ENCODE assay signal across 19 cellular contexts in genomic region chr7:24466109-24466768, GRCh38.
A peak's percentile ranks its signal among the peaks of the same experiment; 100 is the strongest.
DNase-seq lines count a peak whose midpoint lies in the region; ATAC-seq, FAIRE-seq and TF ChIP-seq lines count a peak whose summit lies in the region.
"Had no signal": no experiment of that assay in that cellular context is flagged by ENCODE, and none has a peak within 500 bp of the region (broad histone marks: within the 10 kb centered on the region; RNA-seq: fewer than 3 reads in every experiment).

No MANE protein-coding gene starts in this region.

- WGBS in endodermal cell (ENCODE audit: insufficient coverage in 1 of 2, insufficient read length in 1 of 2), 2 experiments = 91 to 96% methylated on average over 3 to 5 of the region's 5 CpGs
- WGBS in HepG2 (ENCODE audit: low lambda C conversion rate) = 41% methylated on average over 5 of the region's 5 CpGs

- no peak for TF ChIP-seq POLR2A in HepG2 (IDR thresholded peaks at IDR 0.05; ENCODE audit: insufficient read depth in 1 of 2, low read depth in 2 of 2, low read length in 2 of 2)
- TF ChIP-seq POLR2A in H54 (IDR thresholded peaks at IDR 0.05; ENCODE audit: low read depth, low read length) = no peak

- peaks cover 37% of the 10 kb centered on the region for H3K4me1 Mint-ChIP-seq in endodermal cell
- H3K4me1 Mint-ChIP-seq: CD14-positive monocyte had no signal

- no peak overlapping the region for H3K4me3 Mint-ChIP-seq in endodermal cell
- H3K4me3 Mint-ChIP-seq: CD14-positive monocyte; CD8-positive, alpha-beta T cell; HFFc6 had no signal

- H3K27me3 ChIP-seq in endodermal cell (ENCODE audit: control insufficient read depth, insufficient read depth, low read length, poor library complexity, severe bottlenecking) (no peaks in the 10 kb centered on the region), HepG2 (ENCODE audit: control insufficient read depth in 1 of 2, insufficient read depth in 2 of 2, low read length in 2 of 2) (no peaks in the 10 kb centered on the region)

- H3K27me3 Mint-ChIP-seq in endodermal cell (ENCODE audit: insufficient read depth) = peaks cover 3% of the 10 kb centered on the region

- H3K9me3 Mint-ChIP-seq in endodermal cell = no peaks in the 10 kb centered on the region
- H3K9me3 Mint-ChIP-seq: CD8-positive, alpha-beta T cell; HFFc6 had no signal

- no peak for FAIRE-seq in HepG2 (lab: Jason Lieb, UNC)
- FAIRE-seq in H54 (lab: Jason Lieb, UNC) = no peak
- FAIRE-seq in urothelium cell line (lab: Jason Lieb, UNC) = no peak
- FAIRE-seq: GM12892, GM19239 had no signal

- H3K36me3 ChIP-seq in endodermal cell (ENCODE audit: control insufficient read depth, insufficient read depth, low read length) = no peaks in the 10 kb centered on the region
- H3K36me3 ChIP-seq in HepG2 (replicated peaks in 1 of 2; ENCODE audit: control insufficient read depth in 1 of 2, insufficient read depth in 2 of 2, low read length in 2 of 2) = no peaks in the 10 kb centered on the region

- TF ChIP-seq RAD21 in HepG2 (CRISPR knock-in tag; IDR thresholded peaks at IDR 0.05) = no peak

- no TSS peak for BruUV-seq in HepG2 (replicated peaks; lab: Mats Ljungman, UMichigan)

- no peak for ATAC-seq in HepG2
- ATAC-seq: CD8-positive, alpha-beta T cell had no signal

- H3K4me3 ChIP-seq in endodermal cell (ENCODE audit: low read length) = peak overlapping the region; percentile 48
- H3K4me3 ChIP-seq in HepG2 (replicated peaks in 1 of 3; ENCODE audit: insufficient read depth in 1 of 3, low read depth in 2 of 3, low read length in 3 of 3) = no peak overlapping the region

- in situ Hi-C loops in Caki2 (cut with HindIII; ENCODE audit: low pct_unique_long_range_greater_than_20kb, low sequenced_read_pairs) (no loop called here), HepG2 (cut with HindIII; ENCODE audit: extremely low pct_ligation_motif_present, low pct_unique_long_range_greater_than_20kb) (no loop called here)

- no peaks in the 10 kb centered on the region for H3K79me2 ChIP-seq in HepG2 (ENCODE audit: insufficient read depth, low read length)

- H4K20me1 ChIP-seq in HepG2 (ENCODE audit: insufficient read depth, low read length) = no peaks in the 10 kb centered on the region

- no peak overlapping the region for H3K9ac ChIP-seq in endodermal cell (ENCODE audit: extremely low read depth, low read length, poor library complexity, severe bottlenecking)
- H3K9ac ChIP-seq in HepG2 (ENCODE audit: insufficient read depth, low read depth, low read length) = no peak overlapping the region

- intact Hi-C loops in HepG2 (cut with micrococcal nuclease; ENCODE audit: unreplicated experiment) = loop anchor here (10.0 kb wide), 1 partner anchor 199 kb away; no protein-coding TSS in a partner anchor

- TF ChIP-seq CTCF in endodermal cell (conservative IDR thresholded peaks at IDR 0.05) = no peak
- TF ChIP-seq CTCF in HepG2 (CRISPR knock-in tag; IDR thresholded peaks at IDR 0.05) = no peak

- H3K4me1 ChIP-seq in endodermal cell (ENCODE audit: control insufficient read depth, insufficient read depth, low read length) (peaks cover 21% of the 10 kb centered on the region), HepG2 (ENCODE audit: insufficient read depth, low read length) (peaks cover 13% of the 10 kb centered on the region)

- CTCF ChIA-PET in HepG2 (lab: Yijun Ruan, JAX; ENCODE audit: low intra/inter-chr PET ratio, low total read pairs) = no interaction called here

- TF ChIP-seq EP300 in HepG2 (IDR thresholded peaks at IDR 0.05; ENCODE audit: low read depth in 2 of 2, low read length in 2 of 2) = no peak
- no peak for TF ChIP-seq EP300 in HepG2 (CRISPR knock-in tag; IDR thresholded peaks at IDR 0.05; ENCODE audit: borderline replicate concordance)

- H3K27ac ChIP-seq in endodermal cell (ENCODE audit: low read depth, low read length) (no peak overlapping the region), HepG2 (ENCODE audit: extremely low read length, insufficient read depth, low read length) (no peak overlapping the region)

- H2AFZ ChIP-seq in HepG2 (ENCODE audit: low read length) = no peak overlapping the region

- POLR2A ChIA-PET in HepG2 (lab: Yijun Ruan, JAX) = no interaction called here

- H3K9me3 ChIP-seq in endodermal cell (ENCODE audit: control insufficient read depth, low read length) (no peaks in the 10 kb centered on the region), HepG2 (ENCODE audit: low read length) (no peaks in the 10 kb centered on the region)

- H3K36me3 Mint-ChIP-seq in endodermal cell (ENCODE audit: low read depth) = no peaks in the 10 kb centered on the region
- H3K36me3 Mint-ChIP-seq: CD14-positive monocyte; CD8-positive, alpha-beta T cell had no signal

- peak; percentile 50 for DNase-seq in Caki2 (ENCODE audit: low read depth)
- DNase-seq in endodermal cell = no peak
- peak; percentile 9 for DNase-seq in HepG2 (ENCODE audit: low spot score)
- peak; percentile 49 for DNase-seq in renal cortical epithelial cell (ENCODE audit: low read depth)
- DNase-seq in hepatic stellate cell (ENCODE audit: low spot score) = no peak
- no peak for DNase-seq in H54 (ENCODE audit: insufficient read length, low spot score)
- DNase-seq in urothelium cell line (ENCODE audit: low spot score) = no peak
- DNase-seq: Calu3; CD8-positive, alpha-beta T cell; DND-41; GDM1; GOT3; HCEC 1CT; HFFc6; IMR-90; KBM-7 had no signal

- H3K4me2 ChIP-seq in HepG2 (ENCODE audit: low read depth, low read length) = no peak overlapping the region

- no peak overlapping the region for H3K27ac Mint-ChIP-seq in endodermal cell
- H3K27ac Mint-ChIP-seq: CD14-positive monocyte; CD8-positive, alpha-beta T cell; HFFc6 had no signal

TF ChIP-seq in HepG2, 621 proteins besides CTCF, POLR2A, EP300 and RAD21:
- TF ChIP-seq MED13 (CRISPR knock-in tag; IDR thresholded peaks at IDR 0.05) (no peak), ZNF644 (CRISPR knock-in tag; IDR thresholded peaks at IDR 0.05; ENCODE audit: low read depth) (peak; percentile 13; the same call in 1 of the 2 replicates), BCL6 (CRISPR knock-in tag; IDR thresholded peaks at IDR 0.05) (peak; percentile 51)

Comparison
In these comparisons a context has a peak if more than half of its experiments do, and no peak if none do; other contexts are left out.
1. DNase-seq: peak in Caki2 (single experiment), HepG2 (single experiment) and renal cortical epithelial cell (single experiment); none in endodermal cell (single experiment), hepatic stellate cell (single experiment), H54 (single experiment) and urothelium cell line (single experiment).